24 cellular contexts compared by ENCODE assay signal in genomic region chr20:61816606-61817005, GRCh38.
"Had no signal": no experiment of that assay in that cellular context is flagged by ENCODE, and none has a peak within 500 bp of the region (broad histone marks: within the 10 kb centered on the region; RNA-seq: fewer than 3 reads in every experiment).

No MANE protein-coding gene starts in this region.

- H3K4me1 ChIP-seq: lower lobe of right lung, parathyroid adenoma, psoas muscle, right lobe of liver, stomach, testis, thyroid gland, transverse colon, upper lobe of left lung, vagina had no signal

- ATAC-seq: lower lobe of right lung; naive thymus-derived CD8-positive, alpha-beta T cell; psoas muscle; right lobe of liver; stimulated activated naive B cell treated with anti-CD40 and anti-IgM and Interleukin-4, amounts not matched to agents 10 μg/mL and 1 μg/mL and 100 μg/mL, for 72 hours; stimulated activated naive CD8-positive, alpha-beta T cell treated with anti-CD3 and anti-CD28 coated beads, Interleukin-15, Interleukin-2, amounts not matched to agents 100 U/mL and 50 U/mL, for 24 hours had no signal

- H3K27me3 ChIP-seq: neutrophil, right lobe of liver, testis, thyroid gland, transverse colon, upper lobe of left lung, vagina had no signal

- H3K36me3 ChIP-seq: lower lobe of right lung, neutrophil, right lobe of liver, stomach, thyroid gland, transverse colon, upper lobe of left lung, vagina had no signal

- H2AFZ ChIP-seq: parathyroid adenoma had no signal

- H3K4me2 ChIP-seq: smooth muscle cell had no signal

- FAIRE-seq: keratinocyte had no signal

- H3K27ac ChIP-seq: lower lobe of right lung, neutrophil, parathyroid adenoma, psoas muscle, right lobe of liver, stomach, testis, thyroid gland, transverse colon, upper lobe of left lung, vagina had no signal

- DNase-seq: hippocampal formation; lower lobe of right lung; mammary epithelial cell; mesenchymal stem cell; naive thymus-derived CD8-positive, alpha-beta T cell; occipital lobe; stimulated activated CD4-positive, alpha-beta T cell treated with anti-CD3 and anti-CD28 coated beads, Interleukin-12 subunit alpha, Interleukin-12 subunit beta, amount 100 ng/mL, for 4 hours; stimulated activated CD4-positive, alpha-beta T cell treated with anti-CD3 and anti-CD28 coated beads, Interleukin-15, amount 100 ng/mL, for 24 hours; stimulated activated CD4-positive, alpha-beta T cell treated with anti-CD3 and anti-CD28 coated beads, Interleukin-2, amount 100 ng/mL, for 24 hours; stimulated activated CD4-positive, alpha-beta T cell treated with anti-CD3 and anti-CD28 coated beads, Interleukin-4, amount 100 ng/mL, for 1 hour; stimulated activated naive B cell treated with anti-CD40 and anti-IgM and Interleukin-4, amounts not matched to agents 10 μg/mL and 1 μg/mL and 100 μg/mL, for 72 hours; stimulated activated naive CD8-positive, alpha-beta T cell treated with anti-CD3 and anti-CD28 coated beads, Interleukin-15, Interleukin-2, amounts not matched to agents 100 U/mL and 50 U/mL, for 24 hours; stomach; testis; thyroid gland; transverse colon; upper lobe of left lung had no signal

- H3K4me3 ChIP-seq: lower lobe of right lung, psoas muscle, right lobe of liver, smooth muscle cell, stomach, testis, thyroid gland, transverse colon, upper lobe of left lung, vagina had no signal

- H3K9me3 ChIP-seq: lower lobe of right lung, neutrophil, psoas muscle, right lobe of liver, stomach, testis, thyroid gland, transverse colon, upper lobe of left lung, vagina had no signal

- H3K9ac ChIP-seq: parathyroid adenoma had no signal
